20 cellular contexts compared by ENCODE assay signal in genomic region chr7:113199841-113200240, GRCh38.
DNase-seq lines count a peak whose midpoint lies in the region; ATAC-seq and TF ChIP-seq lines count a peak whose summit lies in the region.
"Had no signal": no experiment of that assay in that cellular context is flagged by ENCODE, and none has a peak within 500 bp of the region (broad histone marks: within the 10 kb centered on the region; RNA-seq: fewer than 3 reads in every experiment).

No MANE protein-coding gene starts in this region.

- no peak overlapping the region for H3K27ac ChIP-seq in PC-3 (ENCODE audit: low read length)
- H3K27ac ChIP-seq: BLaER1, gastrocnemius medialis, left ventricle myocardium inferior, uterus had no signal

- no peaks in the 10 kb centered on the region for H3K36me3 ChIP-seq in PC-3 (ENCODE audit: low read depth, low read length)
- H3K36me3 ChIP-seq: BLaER1, gastrocnemius medialis, left ventricle myocardium inferior, uterus had no signal

- ATAC-seq in PC-3 (no peak), HG02798 (IDR thresholded peaks at IDR 0.05; ENCODE audit: poor library complexity, unreplicated experiment) (no peak), sciatic nerve (no peak)
- ATAC-seq: activated T-helper 17 cell treated with anti-CD3 and anti-CD28 coated beads, Interleukin-2, amount 50 U/mL, for 72 hours; effector memory CD8-positive, alpha-beta T cell; gastrocnemius medialis; mucosa of descending colon had no signal

- H3K4me3 ChIP-seq in AG10803 (ENCODE audit: low read length) (no peak overlapping the region), PC-3 (ENCODE audit: low read length) (no peak overlapping the region), epithelial cell of esophagus (ENCODE audit: low read length) (no peak overlapping the region)
- H3K4me3 ChIP-seq: BLaER1, gastrocnemius medialis, left ventricle myocardium inferior, mucosa of descending colon, uterus had no signal

- no peaks in the 10 kb centered on the region for H3K9me2 ChIP-seq in PC-3 (replicated peaks; ENCODE audit: low read length)

- H3K4me3 Mint-ChIP-seq in CD14-positive monocyte: no peak overlapping the region
- H3K4me3 Mint-ChIP-seq: activated T-helper 17 cell treated with anti-CD3 and anti-CD28 coated beads, Interleukin-2, amount 50 U/mL, for 72 hours; central memory CD8-positive, alpha-beta T cell; effector memory CD8-positive, alpha-beta T cell had no signal

- H3F3A ChIP-seq in PC-3 (ENCODE audit: low read length, unreplicated experiment): no peaks in the 10 kb centered on the region

- H3K27ac Mint-ChIP-seq in CD14-positive monocyte: no peak overlapping the region
- H3K27ac Mint-ChIP-seq: activated T-helper 17 cell treated with anti-CD3 and anti-CD28 coated beads, Interleukin-2, amount 50 U/mL, for 72 hours; effector memory CD8-positive, alpha-beta T cell had no signal

- peaks cover 0 to 3% (median 0%) of the 10 kb centered on the region in 7 donors for H3K9me3 Mint-ChIP-seq in CD14-positive monocyte
- H3K9me3 Mint-ChIP-seq: activated T-helper 17 cell treated with anti-CD3 and anti-CD28 coated beads, Interleukin-2, amount 50 U/mL, for 72 hours; central memory CD8-positive, alpha-beta T cell; effector memory CD8-positive, alpha-beta T cell had no signal

- no TSS peak for BruUV-seq in PC-3 (replicated peaks; lab: Mats Ljungman, UMichigan)

- intact Hi-C loops in PC-3 (cut with micrococcal nuclease) (no loop called here), sciatic nerve (cut with DNase I) (no loop called here), CD14-positive monocyte (cut with micrococcal nuclease) (no loop called here)

- H2AFZ ChIP-seq in PC-3 (ENCODE audit: low read length): no peak overlapping the region

- TF ChIP-seq CTCF in AG10803 (conservative IDR thresholded peaks at IDR 0.05; ENCODE audit: low read length) (no peak), PC-3 (conservative IDR thresholded peaks at IDR 0.05; ENCODE audit: low read depth, low read length) (no peak), epithelial cell of esophagus (IDR thresholded peaks at IDR 0.05; ENCODE audit: insufficient read depth, low read depth, low read length, missing control alignments) (no peak), CD14-positive monocyte (IDR thresholded peaks at IDR 0.05) (no peak)

- no peaks in the 10 kb centered on the region for H3K4me1 Mint-ChIP-seq in CD14-positive monocyte
- H3K4me1 Mint-ChIP-seq: activated T-helper 17 cell treated with anti-CD3 and anti-CD28 coated beads, Interleukin-2, amount 50 U/mL, for 72 hours; central memory CD8-positive, alpha-beta T cell had no signal

- POLR2A ChIA-PET in PC-3 (lab: Charles Lee; ENCODE audit: unreplicated experiment): no interaction called here

- peaks cover 6% of the 10 kb centered on the region; the same call in 1 of the 2 replicates for H3K4me1 ChIP-seq in PC-3 (ENCODE audit: insufficient read depth, low read length)
- H3K4me1 ChIP-seq: BLaER1, left ventricle myocardium inferior, uterus had no signal

- DNase-seq in AG10803 (ENCODE audit: low read depth): peak; percentile 40
- DNase-seq in PC-3: peak; percentile 32
- peak; percentile 38 for DNase-seq in epithelial cell of esophagus (ENCODE audit: low read depth)
- DNase-seq in myocyte (ENCODE audit: low read depth): peak; percentile 78
- DNase-seq in sciatic nerve (ENCODE audit: low spot score): no peak
- no peak for DNase-seq in CD14-positive monocyte (ENCODE audit: low spot score)
- DNase-seq in SKM-1 (lab: John Stamatoyannopoulos, UW; ENCODE audit: unreplicated experiment): no peak
- DNase-seq: effector memory CD8-positive, alpha-beta T cell; gastrocnemius medialis; GF-D8; left ventricle myocardium inferior; mucosa of descending colon; NCI-H1436 treated with DMSO at 0.1 percent for 48 hours; NCI-H2171; stimulated activated CD4-positive, alpha-beta T cell treated with anti-CD3 and anti-CD28 coated beads, Interleukin-4, amount 100 ng/mL, for 24 hours; uterus had no signal

- H3K27me3 ChIP-seq in PC-3 (ENCODE audit: low read length): no peaks in the 10 kb centered on the region
- H3K27me3 ChIP-seq: BLaER1, gastrocnemius medialis, uterus had no signal

- no peaks in the 10 kb centered on the region for H3K79me2 ChIP-seq in PC-3 (ENCODE audit: low read length)

- H3K4me2 ChIP-seq in PC-3 (ENCODE audit: low read length): no peak overlapping the region
- H3K4me2 ChIP-seq: BLaER1 had no signal

- no peaks in the 10 kb centered on the region for H3K36me3 Mint-ChIP-seq in CD14-positive monocyte

- peaks cover 0 to 3% (median 3%) of the 10 kb centered on the region in 3 donors for H3K27me3 Mint-ChIP-seq in CD14-positive monocyte (ENCODE audit: low read depth in 3 of 3)
- H3K27me3 Mint-ChIP-seq: central memory CD8-positive, alpha-beta T cell; effector memory CD8-positive, alpha-beta T cell had no signal

- H4K20me1 ChIP-seq in PC-3 (ENCODE audit: low read length): no peaks in the 10 kb centered on the region
- H4K20me1 ChIP-seq: BLaER1 had no signal

- CTCF ChIA-PET in PC-3 (lab: Charles Lee): no interaction called here

- no peak overlapping the region for H3K9ac ChIP-seq in PC-3 (ENCODE audit: low read length)
- H3K9ac ChIP-seq: BLaER1 had no signal

- H3K9me3 ChIP-seq in PC-3 (ENCODE audit: low read length): no peaks in the 10 kb centered on the region
- H3K9me3 ChIP-seq: BLaER1, gastrocnemius medialis, left ventricle myocardium inferior, mucosa of descending colon, uterus had no signal

Comparison
In these comparisons a context has a peak if more than half of its experiments do, and no peak if none do; other contexts are left out.
1. DNase-seq: peak in AG10803 (single experiment), PC-3 (single experiment), epithelial cell of esophagus (single experiment) and myocyte (single experiment); none in sciatic nerve (single experiment), CD14-positive monocyte (single experiment) and SKM-1 (single experiment).